8 cellular contexts compared by ENCODE assay signal in genomic region chr11:65334696-65335295, GRCh38. TPM values are rescaled to one million over a fixed set of nuclear protein-coding genes. Genes with fewer than 3 reads are reported as not detected.
A peak's percentile ranks its signal among the peaks of the same experiment; 100 is the strongest.
DNase-seq lines count a peak whose midpoint lies in the region; ATAC-seq, FAIRE-seq and TF ChIP-seq lines count a peak whose summit lies in the region.

No MANE protein-coding gene starts in this region.

- POLR2A ChIA-PET in AG04449 (lab: Yijun Ruan, JAX), result interaction anchor here (0.6 to 2.4 kb wide), 4 partner anchors 43 to 157 kb away, joined by 3 to 7 read pairs (median 4); partner anchors contain the start of genes NEAT1 and POLA2

- no peak for ATAC-seq in HG03097 (IDR thresholded peaks at IDR 0.05; ENCODE audit: low FRiP score, unreplicated experiment)

- TF ChIP-seq POLR2A in breast epithelium (IDR thresholded peaks at IDR 0.05), result no peak
- no peak for TF ChIP-seq POLR2A in H54 (IDR thresholded peaks at IDR 0.05; ENCODE audit: low read depth, low read length)

- H3K27ac ChIP-seq in KOPT-K1 (ENCODE audit: low read depth, low read length, poor library complexity, severe bottlenecking), result peak overlapping the region; percentile 88
- H3K27ac ChIP-seq in breast epithelium, result peak overlapping the region; percentile 89 to 93
- H3K27ac ChIP-seq in muscle layer of duodenum (ENCODE audit: low read length), result peak overlapping the region; percentile 91

- CTCF ChIA-PET in AG04449 (lab: Yijun Ruan, JAX), result interaction anchor here (1.1 to 34.5 kb wide), 6 partner anchors 9 to 109 kb away, joined by 3 to 1993 read pairs (median 58); partner anchors contain the start of genes CDC42EP2 and POLA2

- DNase-seq in AG04449 (ENCODE audit: low read depth, low spot score), result no peak
- no peak for DNase-seq in breast epithelium (ENCODE audit: low spot score in 2 of 2)
- DNase-seq in H54 (ENCODE audit: insufficient read length, low spot score), result no peak
- DNase-seq in NCI-H2171 (lab: John Stamatoyannopoulos, UW), result no peak
- no peak for DNase-seq in NCI-H146 treated with DMSO at 0.1 percent for 48 hours (lab: John Stamatoyannopoulos, UW; ENCODE audit: unreplicated experiment)

- H3K4me3 ChIP-seq in AG04449 (ENCODE audit: low read depth, low read length) (peak overlapping the region; percentile 93), breast epithelium (peak overlapping the region; percentile 82 to 95 (median 89)), muscle layer of duodenum (ENCODE audit: low read depth in 1 of 2, low read length in 2 of 2) (peak overlapping the region; percentile 83 to 85)

- no peaks in the 10 kb centered on the region for H3K27me3 ChIP-seq in breast epithelium
- no peaks in the 10 kb centered on the region for H3K27me3 ChIP-seq in muscle layer of duodenum (ENCODE audit: low read depth, low read length)

- TF ChIP-seq CTCF in AG04449 (IDR thresholded peaks at IDR 0.05; ENCODE audit: insufficient read depth, low read length, missing control alignments), result no peak
- no peak for TF ChIP-seq CTCF in breast epithelium (IDR thresholded peaks at IDR 0.05)

- H3K9me3 ChIP-seq in KOPT-K1 (ENCODE audit: insufficient read depth, low read length, poor library complexity, severe bottlenecking) (no peaks in the 10 kb centered on the region), breast epithelium (no peaks in the 10 kb centered on the region), muscle layer of duodenum (ENCODE audit: control insufficient read depth in 1 of 2, low read length in 2 of 2) (no peaks in the 10 kb centered on the region)

- peaks cover 27% of the 10 kb centered on the region for H3K36me3 ChIP-seq in KOPT-K1 (ENCODE audit: insufficient read depth, low read length)
- H3K36me3 ChIP-seq in breast epithelium, result no peaks in the 10 kb centered on the region
- H3K36me3 ChIP-seq in muscle layer of duodenum (ENCODE audit: control insufficient read depth in 1 of 2, insufficient read depth in 2 of 2, low read length in 2 of 2), result peaks cover 0 to 5% of the 10 kb centered on the region in 2 donors

- FAIRE-seq in H54 (lab: Jason Lieb, UNC), result no peak

- H3K4me1 ChIP-seq in breast epithelium, result peaks cover 0 to 17% of the 10 kb centered on the region in 2 donors
- H3K4me1 ChIP-seq in muscle layer of duodenum (ENCODE audit: control insufficient read depth in 1 of 2, insufficient read depth in 2 of 2, low read length in 2 of 2), result peaks cover 6 to 25% of the 10 kb centered on the region in 2 donors

- intact Hi-C loops in breast epithelium (cut with DNase I; ENCODE audit: low total_unique reads), result no loop called here

RNA-seq across cellular contexts. Expression of gene DPF2, which starts 1.1 kb away (rescaled TPM):
- total RNA-seq in breast epithelium, result 10 to 100 TPM; 30.7 to 44.8 (median 39.7) TPM

RNA-seq across cellular contexts. Expression of gene TIGD3, which starts 19.8 kb away (rescaled TPM):
- total RNA-seq in breast epithelium, result 1 to 10 TPM in 1 of 3 donors, under 1 TPM in 1, not detected in 1; 0.29 to 1.3 TPM

RNA-seq across cellular contexts. Expression of gene CDC42EP2, which starts 20.1 kb away (rescaled TPM):
- 10 to 100 TPM; 11.3 to 20.8 (median 13.4) TPM for total RNA-seq in breast epithelium

RNA-seq across cellular contexts. Expression of gene SLC25A45, which starts 47.6 kb away (rescaled TPM):
- total RNA-seq in breast epithelium, result 1 to 10 TPM; 5.4 to 9.1 (median 6.6) TPM

RNA-seq across cellular contexts. Expression of gene FRMD8, which starts 51.6 kb away (rescaled TPM):
- 10 to 100 TPM; 22.9 to 57.0 (median 49.0) TPM for total RNA-seq in breast epithelium
